In the genomic region with DNA sequence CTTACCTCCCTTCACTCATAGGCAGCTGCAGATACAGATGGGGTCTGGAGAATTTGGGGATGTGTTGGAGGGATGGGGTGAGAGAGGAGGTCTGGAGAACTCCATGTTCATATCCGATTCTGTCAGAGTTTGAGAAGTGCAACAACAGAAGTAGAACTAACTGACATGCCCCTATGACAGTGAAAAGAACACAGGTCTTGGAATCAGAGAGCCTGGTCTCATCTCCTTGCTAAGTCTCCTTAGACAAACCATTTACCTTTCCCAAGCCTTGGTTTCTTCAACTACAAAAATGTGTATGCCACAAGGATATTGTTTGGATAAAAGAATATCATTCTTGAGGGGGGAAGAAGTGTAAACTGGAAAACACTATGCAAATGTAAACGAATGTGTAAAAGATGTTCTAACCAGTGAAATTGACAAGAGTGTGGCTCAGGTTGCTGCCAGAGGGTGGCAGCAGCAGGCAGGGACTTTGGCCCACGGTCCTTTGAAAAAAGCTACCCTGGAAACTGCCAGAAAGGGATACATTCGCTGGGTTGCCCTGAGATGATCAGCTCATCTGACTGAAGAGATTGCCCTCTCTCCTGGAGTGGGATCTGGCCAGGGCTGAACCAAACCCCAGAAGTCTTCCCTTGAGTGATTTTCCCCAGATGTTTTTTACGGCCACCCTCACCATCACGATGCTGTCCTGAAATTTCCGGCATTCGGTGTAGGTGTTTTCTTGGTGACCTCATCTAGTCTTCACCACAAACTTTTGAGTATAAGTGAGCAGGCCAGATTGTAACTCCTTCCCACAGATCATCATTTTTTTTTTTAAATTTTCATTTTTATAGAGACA, we compare ENCODE assay signal across 8 cellular contexts. TPM values are rescaled to one million over a fixed set of nuclear protein-coding genes. Genes with fewer than 3 reads are reported as not detected.
A peak's percentile ranks its signal among the peaks of the same experiment; 100 is the strongest.
DNase-seq lines count a peak whose midpoint lies in the region; ATAC-seq, FAIRE-seq and TF ChIP-seq lines count a peak whose summit lies in the region.

No MANE protein-coding gene starts in this region.

- H3K27ac Mint-ChIP-seq in type B pancreatic cell: no peak overlapping the region

- H3K36me3 Mint-ChIP-seq in type B pancreatic cell: no peaks in the 10 kb centered on the region

- peak; percentile 79 for FAIRE-seq in GM19239 (lab: Jason Lieb, UNC)

- in situ Hi-C loops in Panc1 (cut with HindIII; ENCODE audit: low pct_unique_long_range_greater_than_20kb, low sequenced_read_pairs): no loop called here

- peak; percentile 65; the same call in 1 of the 2 replicates for ATAC-seq in Panc1

- CTCF ChIA-PET in Panc1 (lab: Charles Lee): interaction anchor here (1.2 kb wide), 1 partner anchor 116 kb away, joined by 3 read pairs; no protein-coding TSS in a partner anchor

- no peaks in the 10 kb centered on the region for H3K4me1 ChIP-seq in Panc1 (ENCODE audit: control insufficient read depth, insufficient read depth, low read length)
- H3K4me1 ChIP-seq in ovary (ENCODE audit: insufficient read depth): no peaks in the 10 kb centered on the region

- TF ChIP-seq CTCF in C4-2B (conservative IDR thresholded peaks at IDR 0.05) (peak; percentile 91), Panc1 (IDR thresholded peaks at IDR 0.05) (peak; percentile 80), fibroblast of villous mesenchyme (IDR thresholded peaks at IDR 0.05; ENCODE audit: insufficient read depth, low read depth, low read length) (peak; percentile 76), ovary (IDR thresholded peaks at IDR 0.05) (no peak), type B pancreatic cell (conservative IDR thresholded peaks at IDR 0.05) (peak; percentile 93)

- peak; percentile 55 for DNase-seq in GM19239 (ENCODE audit: insufficient read length, low spot score)
- DNase-seq in HuH-7.5 (ENCODE audit: low spot score): peak; percentile 78
- peak; percentile 18 for DNase-seq in Panc1 (ENCODE audit: low read depth, low spot score)
- DNase-seq in activated T-helper 1 cell treated with anti-CD3 and anti-CD28 coated beads, Interleukin-2, amount 50 U/mL, for 16 hours (ENCODE audit: low read depth in 1 of 2, low spot score in 1 of 2): peak; percentile 46 to 60
- DNase-seq in fibroblast of villous mesenchyme (ENCODE audit: low read depth): peak; percentile 55
- DNase-seq in ovary: peak in 3 of 5 donors; percentile 22 to 47 (median 26)
- DNase-seq in type B pancreatic cell (ENCODE audit: extremely low spot score, unreplicated experiment): no peak

- peaks cover 23% of the 10 kb centered on the region for H3K4me1 Mint-ChIP-seq in type B pancreatic cell (ENCODE audit: unreplicated experiment)

- H3K9me3 Mint-ChIP-seq in type B pancreatic cell: no peaks in the 10 kb centered on the region

- WGBS in ovary, 3 donors: 48 to 52% (median 50%) methylated on average over 8 of the region's 8 CpGs

- intact Hi-C loops in Panc1 (cut with micrococcal nuclease; ENCODE audit: unreplicated experiment) (no loop called here), ovary (cut with DNase I) (loop anchor here in 2 of 4 donors (5.0 to 10.0 kb wide), 2 partner anchors 318 to 320 kb away; no protein-coding TSS in a partner anchor)

- TF ChIP-seq EP300 in ovary (IDR thresholded peaks at IDR 0.05): no peak

- H3K27me3 ChIP-seq in Panc1 (ENCODE audit: control insufficient read depth, insufficient read depth, low read length) (no peaks in the 10 kb centered on the region), ovary (no peaks in the 10 kb centered on the region)

- no peak overlapping the region for H3K4me3 Mint-ChIP-seq in type B pancreatic cell

- POLR2A ChIA-PET in Panc1 (lab: Charles Lee): no interaction called here

- H3K9me3 ChIP-seq in Panc1 (ENCODE audit: control insufficient read depth, insufficient read depth, low read depth, low read length): no peaks in the 10 kb centered on the region
- H3K9me3 ChIP-seq in ovary: no peaks in the 10 kb centered on the region

- H3K36me3 ChIP-seq in Panc1 (ENCODE audit: control insufficient read depth, insufficient read depth, low read length): no peaks in the 10 kb centered on the region
- no peaks in the 10 kb centered on the region for H3K36me3 ChIP-seq in ovary

- H3K4me3 ChIP-seq in Panc1 (ENCODE audit: low read depth in 2 of 2, low read length in 2 of 2) (no peak overlapping the region), fibroblast of villous mesenchyme (ENCODE audit: low read depth, low read length) (no peak overlapping the region), ovary (no peak overlapping the region)

- BruUV-seq in Panc1 (replicated peaks; lab: Mats Ljungman, UMichigan): no TSS peak

- H3K27me3 Mint-ChIP-seq in type B pancreatic cell: peaks cover 3% of the 10 kb centered on the region

- H3K27ac ChIP-seq in C4-2B: no peak overlapping the region
- no peak overlapping the region for H3K27ac ChIP-seq in Panc1 (ENCODE audit: low read length)
- H3K27ac ChIP-seq in ovary: no peak overlapping the region

- no peak for TF ChIP-seq POLR2A in ovary (IDR thresholded peaks at IDR 0.05)

RNA-seq across cellular contexts. Expression of a gene that starts 17.0 kb away (rescaled TPM):
- total RNA-seq in Panc1 (2021; ENCODE audit: unreplicated experiment) (0.10 TPM), fibroblast of villous mesenchyme (not detected in 2 replicates), ovary (1 to 10 TPM in 3 of 7 donors, under 1 TPM in 4; 0.30 to 2.0 (median 0.82) TPM), type B pancreatic cell (ENCODE audit: low replicate concordance) (0.17 TPM in 1 of 2 replicates, not detected in the other)
- polyA plus RNA-seq in Panc1 (2012; ENCODE audit: insufficient read length): not detected
- polyA plus RNA-seq in ovary: 10 to 100 TPM in 1 of 2 donors, 1 to 10 TPM in 1; 1.0 to 11.1 TPM

Comparison
In these comparisons a context has a peak if more than half of its experiments do, and no peak if none do; other contexts are left out.
1. CTCF ChIP-seq: peak in C4-2B (single experiment), Panc1 (single experiment), fibroblast of villous mesenchyme (single experiment) and type B pancreatic cell (single experiment); none in ovary (0 of 3).